1 cellular context compared by ENCODE assay signal in the genomic region with DNA sequence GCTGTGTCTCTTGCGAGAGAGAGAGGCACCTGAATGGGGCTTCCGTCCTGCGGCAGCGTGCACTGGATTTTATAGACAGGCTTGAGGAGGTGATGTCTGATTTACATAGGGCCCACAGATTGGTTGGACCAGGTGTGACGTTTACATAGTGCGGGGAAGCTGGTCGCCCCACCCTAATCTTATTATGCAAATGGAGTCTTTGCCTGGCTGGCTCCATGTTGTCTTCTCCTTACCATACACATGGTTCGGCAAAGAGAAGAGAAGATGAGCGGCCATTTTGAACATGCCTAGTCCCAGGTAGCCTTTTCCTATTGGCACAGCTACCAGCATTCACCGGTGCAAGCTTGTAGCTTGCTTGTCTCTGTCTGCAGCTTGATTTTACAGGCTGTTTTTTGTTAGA.
TF ChIP-seq lines count a peak whose summit lies in the region.

No MANE protein-coding gene starts in this region.

TF ChIP-seq in SK-N-SH, 30 proteins besides CTCF, POLR2A, EP300 and RAD21 (continued from another document):
- TF ChIP-seq, protein P1, sequence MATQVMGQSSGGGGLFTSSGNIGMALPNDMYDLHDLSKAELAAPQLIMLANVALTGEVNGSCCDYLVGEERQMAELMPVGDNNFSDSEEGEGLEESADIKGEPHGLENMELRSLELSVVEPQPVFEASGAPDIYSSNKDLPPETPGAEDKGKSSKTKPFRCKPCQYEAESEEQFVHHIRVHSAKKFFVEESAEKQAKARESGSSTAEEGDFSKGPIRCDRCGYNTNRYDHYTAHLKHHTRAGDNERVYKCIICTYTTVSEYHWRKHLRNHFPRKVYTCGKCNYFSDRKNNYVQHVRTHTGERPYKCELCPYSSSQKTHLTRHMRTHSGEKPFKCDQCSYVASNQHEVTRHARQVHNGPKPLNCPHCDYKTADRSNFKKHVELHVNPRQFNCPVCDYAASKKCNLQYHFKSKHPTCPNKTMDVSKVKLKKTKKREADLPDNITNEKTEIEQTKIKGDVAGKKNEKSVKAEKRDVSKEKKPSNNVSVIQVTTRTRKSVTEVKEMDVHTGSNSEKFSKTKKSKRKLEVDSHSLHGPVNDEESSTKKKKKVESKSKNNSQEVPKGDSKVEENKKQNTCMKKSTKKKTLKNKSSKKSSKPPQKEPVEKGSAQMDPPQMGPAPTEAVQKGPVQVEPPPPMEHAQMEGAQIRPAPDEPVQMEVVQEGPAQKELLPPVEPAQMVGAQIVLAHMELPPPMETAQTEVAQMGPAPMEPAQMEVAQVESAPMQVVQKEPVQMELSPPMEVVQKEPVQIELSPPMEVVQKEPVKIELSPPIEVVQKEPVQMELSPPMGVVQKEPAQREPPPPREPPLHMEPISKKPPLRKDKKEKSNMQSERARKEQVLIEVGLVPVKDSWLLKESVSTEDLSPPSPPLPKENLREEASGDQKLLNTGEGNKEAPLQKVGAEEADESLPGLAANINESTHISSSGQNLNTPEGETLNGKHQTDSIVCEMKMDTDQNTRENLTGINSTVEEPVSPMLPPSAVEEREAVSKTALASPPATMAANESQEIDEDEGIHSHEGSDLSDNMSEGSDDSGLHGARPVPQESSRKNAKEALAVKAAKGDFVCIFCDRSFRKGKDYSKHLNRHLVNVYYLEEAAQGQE (IDR thresholded peaks at IDR 0.05; ENCODE audit: low read depth, low read length), result no peak
- TF ChIP-seq GABPA (IDR thresholded peaks at IDR 0.05; ENCODE audit: low read depth) (no peak), TAF1 (IDR thresholded peaks at IDR 0.05; ENCODE audit: borderline replicate concordance, low read depth, low read length) (no peak), TEAD4 (IDR thresholded peaks at IDR 0.05; ENCODE audit: borderline replicate concordance, insufficient read depth) (no peak), RFX5 (IDR thresholded peaks at IDR 0.05; ENCODE audit: low read length) (no peak), RCOR1 (IDR thresholded peaks at IDR 0.05; ENCODE audit: low read length) (no peak), EZH2phosphoT487 (IDR thresholded peaks at IDR 0.05; ENCODE audit: borderline replicate concordance, low read depth) (no peak)
